27 cellular contexts compared by ENCODE assay signal in genomic region chr11:57155838-57156583, GRCh38. TPM values are rescaled to one million over a fixed set of nuclear protein-coding genes. Genes with fewer than 3 reads are reported as not detected.
A peak's percentile ranks its signal among the peaks of the same experiment; 100 is the strongest.
DNase-seq lines count a peak whose midpoint lies in the region; ATAC-seq and TF ChIP-seq lines count a peak whose summit lies in the region.
"Had no signal": no experiment of that assay in that cellular context is flagged by ENCODE, and none has a peak within 500 bp of the region (broad histone marks: within the 10 kb centered on the region; RNA-seq: fewer than 3 reads in every experiment).

No MANE protein-coding gene starts in this region.

- H3K4me2 ChIP-seq in DOHH2 (ENCODE audit: low read length) (peak overlapping the region; percentile 14; the same call in 1 of the 2 replicates), SK-N-SH (no peak overlapping the region), neural progenitor cell (peak overlapping the region; percentile 40)

- H3K27ac Mint-ChIP-seq in neural progenitor cell, result peak overlapping the region; percentile 47
- H3K27ac Mint-ChIP-seq: activated CD4-positive, alpha-beta T cell treated with anti-CD3 and anti-CD28 coated beads, Interleukin-2, amount 10 ng/mL, durations not matched to agents 7 days and 5 days; activated naive CD4-positive, alpha-beta T cell treated with anti-CD3 and anti-CD28 coated beads for 36 hours had no signal

- H3K4me3 Mint-ChIP-seq in neural progenitor cell, result peak overlapping the region; percentile 56
- H3K4me3 Mint-ChIP-seq: activated CD4-positive, alpha-beta T cell treated with anti-CD3 and anti-CD28 coated beads, Interleukin-2, amount 10 ng/mL, durations not matched to agents 7 days and 5 days; activated naive CD4-positive, alpha-beta T cell treated with anti-CD3 and anti-CD28 coated beads for 36 hours had no signal

- ATAC-seq in HG02938 (IDR thresholded peaks at IDR 0.05; ENCODE audit: unreplicated experiment), result no peak
- no peak for ATAC-seq in GM21737 (IDR thresholded peaks at IDR 0.05; ENCODE audit: unreplicated experiment)
- ATAC-seq in GM18867 (IDR thresholded peaks at IDR 0.05; ENCODE audit: unreplicated experiment), result no peak

- 20% methylated on average over 10 of the region's 10 CpGs for WGBS in SK-N-SH (ENCODE audit: low lambda C conversion rate)

- H3K36me3 ChIP-seq in DOHH2 (ENCODE audit: control insufficient read depth, low read length) (no peaks in the 10 kb centered on the region), SK-N-SH (replicated peaks in 1 of 2; ENCODE audit: control insufficient read depth in 1 of 2, insufficient read depth in 2 of 2, low read length in 1 of 2) (no peaks in the 10 kb centered on the region), neural progenitor cell (no peaks in the 10 kb centered on the region)

- H3K79me2 ChIP-seq in DOHH2 (ENCODE audit: control insufficient read depth, low read length) (no peaks in the 10 kb centered on the region), SK-N-SH (ENCODE audit: insufficient read depth) (no peaks in the 10 kb centered on the region), neural progenitor cell (ENCODE audit: low read depth) (no peaks in the 10 kb centered on the region)

- DNase-seq in SK-N-SH (peak; percentile 44), fibroblast of the aortic adventitia (ENCODE audit: low read depth) (peak; percentile 6), neural progenitor cell (ENCODE audit: low spot score) (peak; percentile 56), SW480 (ENCODE audit: low spot score) (no peak)
- DNase-seq: activated CD4-positive, alpha-beta T cell treated with anti-CD3 and anti-CD28 coated beads, Interleukin-2, amount 10 ng/mL, durations not matched to agents 7 days and 5 days; activated naive CD4-positive, alpha-beta T cell treated with anti-CD3 and anti-CD28 coated beads for 36 hours; activated T-cell treated with anti-CD3 and anti-CD28 coated beads, Interleukin-2, amount 50 U/mL, for 48 hours; aorta; cortex of kidney; Karpas-422; NCI-H187; nucleus accumbens; RPMI8226 had no signal

- peaks cover 39% of the 10 kb centered on the region for H3K4me1 Mint-ChIP-seq in neural progenitor cell
- H3K4me1 Mint-ChIP-seq: activated CD4-positive, alpha-beta T cell treated with anti-CD3 and anti-CD28 coated beads, Interleukin-2, amount 10 ng/mL, durations not matched to agents 7 days and 5 days had no signal

- no peak overlapping the region for H3K9ac ChIP-seq in SK-N-SH
- no peak overlapping the region for H3K9ac ChIP-seq in neural progenitor cell

- POLR2A ChIA-PET in SK-N-SH (lab: Yijun Ruan, JAX), result interaction anchor here (1.0 to 1.4 kb wide), 2 partner anchors 12 to 85 kb away, joined by 6 to 8 read pairs; no protein-coding TSS in a partner anchor

- peak in 1 of 2 experiments; percentile 78; a peak in 2 of 4 replicates for TF ChIP-seq EP300 in SK-N-SH (IDR thresholded peaks at IDR 0.05; ENCODE audit: borderline replicate concordance in 1 of 2, low read depth in 1 of 2, low read length in 1 of 2)

- no peaks in the 10 kb centered on the region for H3K9me2 ChIP-seq in DOHH2 (replicated peaks; ENCODE audit: control insufficient read depth, low read length)
- H3K9me2 ChIP-seq in SK-N-SH, result no peaks in the 10 kb centered on the region

- H3K4me3 ChIP-seq in DOHH2 (ENCODE audit: low read length) (no peak overlapping the region), SK-N-SH (ENCODE audit: low read depth in 2 of 2, low read length in 1 of 2) (no peak overlapping the region), fibroblast of the aortic adventitia (ENCODE audit: low read depth, low read length) (no peak overlapping the region), neural progenitor cell (no peak overlapping the region)

- H3K9me3 Mint-ChIP-seq in neural progenitor cell, result peaks cover 2% of the 10 kb centered on the region
- H3K9me3 Mint-ChIP-seq: activated CD4-positive, alpha-beta T cell treated with anti-CD3 and anti-CD28 coated beads, Interleukin-2, amount 10 ng/mL, durations not matched to agents 7 days and 5 days; activated naive CD4-positive, alpha-beta T cell treated with anti-CD3 and anti-CD28 coated beads for 36 hours had no signal

- no peak for TF ChIP-seq RAD21 in SK-N-SH (IDR thresholded peaks at IDR 0.05; ENCODE audit: low read length)

- H3K27me3 ChIP-seq in DOHH2 (ENCODE audit: control insufficient read depth, low read length) (no peaks in the 10 kb centered on the region), SK-N-SH (ENCODE audit: insufficient read depth) (no peaks in the 10 kb centered on the region), neural progenitor cell (peaks cover 3% of the 10 kb centered on the region)

- H4K20me1 ChIP-seq in DOHH2 (ENCODE audit: control insufficient read depth, insufficient read depth, low read depth, low read length) (no peaks in the 10 kb centered on the region), SK-N-SH (ENCODE audit: insufficient read depth) (no peaks in the 10 kb centered on the region), neural progenitor cell (ENCODE audit: low read depth) (no peaks in the 10 kb centered on the region)

- H3K36me3 Mint-ChIP-seq in neural progenitor cell, result no peaks in the 10 kb centered on the region

- TF ChIP-seq CTCF in DOHH2 (IDR thresholded peaks at IDR 0.05; ENCODE audit: low read depth, low read length, poor library complexity, severe bottlenecking) (no peak), SK-N-SH (IDR thresholded peaks at IDR 0.05) (no peak), fibroblast of the aortic adventitia (IDR thresholded peaks at IDR 0.05; ENCODE audit: insufficient read depth, low read length) (no peak), neural progenitor cell (IDR thresholded peaks at IDR 0.05) (no peak)

- CTCF ChIA-PET in SK-N-SH (lab: Yijun Ruan, JAX), result interaction anchor here (1.4 to 2.9 kb wide), 2 partner anchors 93 to 315 kb away, joined by 4 to 14 read pairs; no protein-coding TSS in a partner anchor

- H3F3A ChIP-seq in DOHH2 (ENCODE audit: control insufficient read depth, insufficient read depth) (no peaks in the 10 kb centered on the region), SK-N-SH (replicated peaks; ENCODE audit: insufficient read depth) (no peaks in the 10 kb centered on the region), neural progenitor cell (ENCODE audit: low read depth) (peaks cover 22% of the 10 kb centered on the region)

- H3K4me1 ChIP-seq in DOHH2 (ENCODE audit: control insufficient read depth, low read length), result peaks cover 8% of the 10 kb centered on the region
- peaks cover 0 to 49% of the 10 kb centered on the region in 2 experiments; a peak in 2 of 4 replicates for H3K4me1 ChIP-seq in SK-N-SH (ENCODE audit: control insufficient read depth in 1 of 2, insufficient read depth in 2 of 2, low read depth in 1 of 2, low read length in 1 of 2)
- peaks cover 26% of the 10 kb centered on the region for H3K4me1 ChIP-seq in neural progenitor cell

- peaks cover 9% of the 10 kb centered on the region for H3K27me3 Mint-ChIP-seq in neural progenitor cell (ENCODE audit: insufficient read depth, low read depth)

- H2AFZ ChIP-seq in SK-N-SH (ENCODE audit: low read depth) (no peak overlapping the region), neural progenitor cell (replicated peaks) (peak overlapping the region; percentile 1)

- H3K9me3 ChIP-seq in DOHH2 (ENCODE audit: control insufficient read depth, insufficient read depth, low read length), result no peaks in the 10 kb centered on the region
- no peaks in the 10 kb centered on the region for H3K9me3 ChIP-seq in SK-N-SH
- H3K9me3 ChIP-seq in neural progenitor cell (ENCODE audit: low read depth), result no peaks in the 10 kb centered on the region

- H3K27ac ChIP-seq in DOHH2 (ENCODE audit: low read depth, low read length), result no peak overlapping the region
- H3K27ac ChIP-seq in SK-N-SH (ENCODE audit: low read depth in 2 of 2, low read length in 1 of 2), result peak overlapping the region in 1 of 2 experiments; percentile 99; a peak in 2 of 4 replicates
- peak overlapping the region; percentile 47 for H3K27ac ChIP-seq in neural progenitor cell
- H3K27ac ChIP-seq: VCaP had no signal

TF ChIP-seq in SK-N-SH, 30 proteins besides CTCF, POLR2A, EP300 and RAD21:
- TF ChIP-seq, protein P1, sequence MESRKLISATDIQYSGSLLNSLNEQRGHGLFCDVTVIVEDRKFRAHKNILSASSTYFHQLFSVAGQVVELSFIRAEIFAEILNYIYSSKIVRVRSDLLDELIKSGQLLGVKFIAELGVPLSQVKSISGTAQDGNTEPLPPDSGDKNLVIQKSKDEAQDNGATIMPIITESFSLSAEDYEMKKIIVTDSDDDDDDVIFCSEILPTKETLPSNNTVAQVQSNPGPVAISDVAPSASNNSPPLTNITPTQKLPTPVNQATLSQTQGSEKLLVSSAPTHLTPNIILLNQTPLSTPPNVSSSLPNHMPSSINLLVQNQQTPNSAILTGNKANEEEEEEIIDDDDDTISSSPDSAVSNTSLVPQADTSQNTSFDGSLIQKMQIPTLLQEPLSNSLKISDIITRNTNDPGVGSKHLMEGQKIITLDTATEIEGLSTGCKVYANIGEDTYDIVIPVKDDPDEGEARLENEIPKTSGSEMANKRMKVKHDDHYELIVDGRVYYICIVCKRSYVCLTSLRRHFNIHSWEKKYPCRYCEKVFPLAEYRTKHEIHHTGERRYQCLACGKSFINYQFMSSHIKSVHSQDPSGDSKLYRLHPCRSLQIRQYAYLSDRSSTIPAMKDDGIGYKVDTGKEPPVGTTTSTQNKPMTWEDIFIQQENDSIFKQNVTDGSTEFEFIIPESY (IDR thresholded peaks at IDR 0.05; ENCODE audit: borderline replicate concordance, low read depth), result no peak
- peak; percentile 30 for TF ChIP-seq TCF12 (IDR thresholded peaks at IDR 0.05)
- no peak for TF ChIP-seq MEF2A (IDR thresholded peaks at IDR 0.05; ENCODE audit: borderline replicate concordance, low read depth)
- peak; percentile 65; the same call in 1 of the 2 replicates for TF ChIP-seq FOXJ3 (CRISPR knock-in tag; IDR thresholded peaks at IDR 0.05)
- peak; percentile 17; the same call in 1 of the 2 replicates for TF ChIP-seq GATA2 (CRISPR knock-in tag; IDR thresholded peaks at IDR 0.05)
- peak; percentile 58; the same call in 1 of the 2 replicates for TF ChIP-seq RCOR1 (IDR thresholded peaks at IDR 0.05; ENCODE audit: low read length)
- TF ChIP-seq CHD2 (IDR thresholded peaks at IDR 0.05; ENCODE audit: low read length, partially characterized antibody), result peak; percentile 40

RNA-seq across cellular contexts. Expression of gene LRRC55, which starts 25.7 kb away (rescaled TPM):
- polyA plus RNA-seq in SK-N-SH (2012; rRNA removed), result not detected in 2 replicates
- polyA plus RNA-seq in SK-N-SH (2012; cell fraction: cytosol; rRNA removed), result 0.01 TPM in 1 of 2 replicates, not detected in the other
- not detected in 2 replicates for polyA plus RNA-seq in SK-N-SH (2012; cell fraction: nucleus; rRNA removed)
- total RNA-seq in fibroblast of the aortic adventitia (ENCODE audit: low replicate concordance) (not detected in 2 replicates), neural progenitor cell (ENCODE audit: low replicate concordance) (1.4 and 2.2 TPM in 2 replicates)
- total RNA-seq: activated CD4-positive, alpha-beta T cell treated with anti-CD3 and anti-CD28 coated beads, Interleukin-2, amount 10 ng/mL, durations not matched to agents 7 days and 5 days; activated naive CD4-positive, alpha-beta T cell treated with anti-CD3 and anti-CD28 coated beads for 36 hours; fibroblast of lung; HT-29; myocyte; pulmonary artery endothelial cell; SK-MEL-5; subcutaneous adipose tissue; T-helper 2 cell treated with Interferon-gamma antibody and Interleukin-4, amounts not matched to agents 100 ng/mL and 5 ng/mL, for 36 hours; ureter had no signal
- polyA plus RNA-seq: BJ, fibroblast of lung had no signal
